ENCODE assay signal across 21 cellular contexts in genomic region chr14:54771411-54772027, GRCh38.
A peak's percentile ranks its signal among the peaks of the same experiment; 100 is the strongest.
DNase-seq lines count a peak whose midpoint lies in the region; ATAC-seq and TF ChIP-seq lines count a peak whose summit lies in the region.
"Had no signal": no experiment of that assay in that cellular context is flagged by ENCODE, and none has a peak within 500 bp of the region (broad histone marks: within the 10 kb centered on the region; RNA-seq: fewer than 3 reads in every experiment).

No MANE protein-coding gene starts in this region.

- DNase-seq in heart left ventricle (no peak), cardiac septum (ENCODE audit: low spot score) (no peak), epithelial cell of prostate (ENCODE audit: low read depth, low spot score) (no peak), tibial nerve (ENCODE audit: low spot score in 2 of 2) (no peak), NCI-H2081 (lab: John Stamatoyannopoulos, UW) (no peak)
- DNase-seq in effector CD8-positive, alpha-beta T cell (lab: John Stamatoyannopoulos, UW): no peak
- DNase-seq: activated CD4-positive, alpha-beta T cell treated with anti-CD3 and anti-CD28 coated beads, Interleukin-2, amount 10 ng/mL, durations not matched to agents 7 days and 5 days; activated CD8-positive, alpha-beta memory T cell treated with anti-CD3 and anti-CD28 coated beads, Interleukin-2, amount 50 U/mL, for 48 hours; activated naive CD4-positive, alpha-beta T cell treated with Interleukin-2 at 50 U/mL for 16 hours; CD4-positive, CD25-positive, alpha-beta regulatory T cell; dermis blood vessel endothelial cell; head of caudate nucleus; NCI-H1105; NCI-H2171; NCI-H82; occipital lobe had no signal

- H3K27me3 ChIP-seq in heart left ventricle: no peaks in the 10 kb centered on the region
- H3K27me3 ChIP-seq in muscle layer of duodenum (ENCODE audit: low read depth, low read length): no peaks in the 10 kb centered on the region
- H3K27me3 ChIP-seq in tibial nerve: no peaks in the 10 kb centered on the region

- H3K4me3 ChIP-seq in heart left ventricle (no peak overlapping the region), muscle layer of duodenum (ENCODE audit: low read depth in 1 of 2, low read length in 2 of 2) (no peak overlapping the region), tibial nerve (no peak overlapping the region)
- H3K4me3 ChIP-seq: A549 had no signal

- H3K4me1 ChIP-seq in heart left ventricle: peaks cover 0 to 93% (median 48%) of the 10 kb centered on the region in 12 donors
- peaks cover 10 to 12% of the 10 kb centered on the region in 2 donors for H3K4me1 ChIP-seq in muscle layer of duodenum (ENCODE audit: control insufficient read depth in 1 of 2, insufficient read depth in 2 of 2, low read length in 2 of 2)
- H3K4me1 ChIP-seq in tibial nerve: peaks cover 0 to 46% (median 17%) of the 10 kb centered on the region in 4 donors

- TF ChIP-seq POLR2A in heart left ventricle (IDR thresholded peaks at IDR 0.05) (no peak), tibial nerve (IDR thresholded peaks at IDR 0.05) (no peak)

- H3K9me3 ChIP-seq in heart left ventricle (no peaks in the 10 kb centered on the region), muscle layer of duodenum (ENCODE audit: control insufficient read depth in 1 of 2, low read length in 2 of 2) (no peaks in the 10 kb centered on the region), tibial nerve (no peaks in the 10 kb centered on the region)
- H3K9me3 ChIP-seq: A549 had no signal

- intact Hi-C loops in heart left ventricle (cut with DNase I) (loop anchor here (2.0 to 5.0 kb wide), 7 partner anchors 34 to 207 kb away; no protein-coding TSS in a partner anchor), cardiac septum (cut with DNase I) (loop anchor here (2.0 kb wide), 1 partner anchor 81 kb away; no protein-coding TSS in a partner anchor)

- H3K27ac ChIP-seq in heart left ventricle (peak overlapping the region; percentile 79 to 96 (median 91)), epithelial cell of prostate (peak overlapping the region; percentile 97), muscle layer of duodenum (ENCODE audit: low read length) (peak overlapping the region; percentile 96), tibial nerve (peak overlapping the region in 3 of 4 donors; percentile 10 to 88 (median 56))
- H3K27ac ChIP-seq: KMS-11 had no signal

- peaks cover 0 to 58% (median 30%) of the 10 kb centered on the region in 9 donors for H3K36me3 ChIP-seq in heart left ventricle
- H3K36me3 ChIP-seq in muscle layer of duodenum (ENCODE audit: control insufficient read depth in 1 of 2, insufficient read depth in 2 of 2, low read length in 2 of 2): peaks cover 11 to 15% of the 10 kb centered on the region in 2 donors
- H3K36me3 ChIP-seq in tibial nerve: peaks cover 0 to 58% (median 0%) of the 10 kb centered on the region in 3 donors

- no peak for TF ChIP-seq EP300 in tibial nerve (IDR thresholded peaks at IDR 0.05)

- TF ChIP-seq CTCF in heart left ventricle (IDR thresholded peaks at IDR 0.05) (no peak), tibial nerve (IDR thresholded peaks at IDR 0.05) (no peak)

- 58 to 71% (median 60%) methylated on average over 6 of the region's 6 CpGs for WGBS in heart left ventricle, 4 donors
- WGBS in tibial nerve, 2 donors: 67 to 83% methylated on average over 6 of the region's 6 CpGs

- no peak for ATAC-seq in heart left ventricle
- ATAC-seq in GM19351 (IDR thresholded peaks at IDR 0.05; ENCODE audit: unreplicated experiment): no peak
- ATAC-seq: A549, Panc1 had no signal
